12 cellular contexts compared by ENCODE assay signal in the genomic region with DNA sequence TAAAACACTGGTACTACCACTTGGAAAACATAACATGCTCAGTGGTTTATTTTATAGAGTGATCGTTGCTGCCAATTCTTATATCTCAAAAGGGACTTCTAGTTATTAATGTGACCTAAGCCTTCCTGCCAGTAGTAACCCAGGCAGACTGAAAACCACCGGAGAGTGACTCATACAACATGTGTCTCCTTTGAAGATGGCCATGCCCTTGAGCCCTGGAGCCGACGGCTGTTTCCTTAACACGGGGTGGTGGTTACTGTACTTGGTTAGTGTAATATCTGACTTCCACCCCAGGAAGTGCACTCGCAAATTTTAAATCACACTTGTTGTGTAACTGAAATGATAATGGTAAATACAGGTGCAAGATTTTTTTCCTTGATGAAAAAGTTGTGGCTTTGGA. TPM values are rescaled to one million over a fixed set of nuclear protein-coding genes. Genes with fewer than 3 reads are reported as not detected.
A peak's percentile ranks its signal among the peaks of the same experiment; 100 is the strongest.
DNase-seq lines count a peak whose midpoint lies in the region; ATAC-seq and TF ChIP-seq lines count a peak whose summit lies in the region.
"Had no signal": no experiment of that assay in that cellular context is flagged by ENCODE, and none has a peak within 500 bp of the region (broad histone marks: within the 10 kb centered on the region; RNA-seq: fewer than 3 reads in every experiment).

No MANE protein-coding gene starts in this region.

- H3K4me3 Mint-ChIP-seq in type B pancreatic cell = no peak overlapping the region
- H3K4me3 Mint-ChIP-seq: CD4-positive, CD25-positive, alpha-beta regulatory T cell had no signal

- no peaks in the 10 kb centered on the region for H3K36me3 ChIP-seq in RWPE2 (ENCODE audit: low read depth)
- H3K36me3 ChIP-seq: ascending aorta had no signal

- no peaks in the 10 kb centered on the region for H3K9me3 ChIP-seq in RWPE2 (ENCODE audit: severe bottlenecking)
- H3K9me3 ChIP-seq: ascending aorta had no signal

- no peaks in the 10 kb centered on the region for H3K4me1 Mint-ChIP-seq in type B pancreatic cell (ENCODE audit: unreplicated experiment)
- H3K4me1 Mint-ChIP-seq: CD4-positive, CD25-positive, alpha-beta regulatory T cell had no signal

- H3K4me3 ChIP-seq in RWPE2 (ENCODE audit: severe bottlenecking) = no peak overlapping the region
- H3K4me3 ChIP-seq: ascending aorta had no signal

- intact Hi-C loops in Right ventricle myocardium superior (cut with DNase I) = no loop called here

- no peak overlapping the region for H3K27ac ChIP-seq in RWPE2 (ENCODE audit: poor library complexity, severe bottlenecking)
- H3K27ac ChIP-seq: ascending aorta, parathyroid adenoma had no signal

- H3K27me3 ChIP-seq in RWPE2 (ENCODE audit: insufficient read depth, poor library complexity, severe bottlenecking) = no peaks in the 10 kb centered on the region
- H3K27me3 ChIP-seq: ascending aorta had no signal

- peaks cover 33% of the 10 kb centered on the region for H3K27me3 Mint-ChIP-seq in type B pancreatic cell

- peaks cover 4 to 6% of the 10 kb centered on the region in 2 donors for H3K36me3 Mint-ChIP-seq in activated naive CD4-positive, alpha-beta T cell treated with anti-CD3 and anti-CD28 coated beads, Interleukin-2, amount 50 U/mL, for 72 hours
- H3K36me3 Mint-ChIP-seq in type B pancreatic cell = no peaks in the 10 kb centered on the region
- H3K36me3 Mint-ChIP-seq: CD4-positive, CD25-positive, alpha-beta regulatory T cell had no signal

- no peaks in the 10 kb centered on the region for H3K9me3 Mint-ChIP-seq in activated naive CD4-positive, alpha-beta T cell treated with anti-CD3 and anti-CD28 coated beads, Interleukin-2, amount 50 U/mL, for 72 hours
- peaks cover 9% of the 10 kb centered on the region for H3K9me3 Mint-ChIP-seq in type B pancreatic cell

- no peak overlapping the region for H3K27ac Mint-ChIP-seq in activated naive CD4-positive, alpha-beta T cell treated with anti-CD3 and anti-CD28 coated beads, Interleukin-2, amount 50 U/mL, for 72 hours
- H3K27ac Mint-ChIP-seq in type B pancreatic cell = no peak overlapping the region

- peak; percentile 92 to 98 for ATAC-seq in activated naive CD4-positive, alpha-beta T cell treated with anti-CD3 and anti-CD28 coated beads, Interleukin-2, amount 50 U/mL, for 72 hours
- peak; percentile 98 for ATAC-seq in RWPE2 (ENCODE audit: low read depth)
- peak; percentile 88 for ATAC-seq in Right ventricle myocardium superior (ENCODE audit: poor library complexity)

- H3K4me1 ChIP-seq in RWPE2 (ENCODE audit: insufficient read depth, poor library complexity, severe bottlenecking) = no peaks in the 10 kb centered on the region
- H3K4me1 ChIP-seq: ascending aorta, parathyroid adenoma had no signal

- no peak for DNase-seq in activated naive CD4-positive, alpha-beta T cell treated with anti-CD3 and anti-CD28 coated beads, Interleukin-2, amount 50 U/mL, for 72 hours (ENCODE audit: low spot score in 2 of 2)
- no peak for DNase-seq in activated naive CD4-positive, alpha-beta T cell treated with anti-CD3 and anti-CD28 coated beads, Interleukin-2, amount 50 U/mL, for 16 hours
- no peak for DNase-seq in RWPE2 (ENCODE audit: low spot score)
- no peak for DNase-seq in Right ventricle myocardium superior
- DNase-seq in type B pancreatic cell (ENCODE audit: extremely low spot score, unreplicated experiment) = peak; percentile 45
- DNase-seq in stimulated activated CD4-positive, alpha-beta T cell treated with anti-CD3 and anti-CD28 coated beads, Interleukin-4, amount 100 ng/mL, for 4 hours = no peak
- no peak for DNase-seq in iPS-NIHi7 (ENCODE audit: extremely low spot score)
- DNase-seq in NCI-H2227 treated with DMSO at 0.1 percent for 48 hours (lab: John Stamatoyannopoulos, UW) = no peak
- DNase-seq: NCI-H2107 had no signal

- TF ChIP-seq CTCF in RWPE2 (IDR thresholded peaks at IDR 0.05; ENCODE audit: poor library complexity, severe bottlenecking) = no peak
- TF ChIP-seq CTCF in type B pancreatic cell (conservative IDR thresholded peaks at IDR 0.05) = no peak

RNA-seq across cellular contexts. Expression of a gene that starts 30.5 kb away (rescaled TPM):
- 1 to 10 TPM in 1 of 2 donors, under 1 TPM in 1; 0.82 to 1.6 TPM for total RNA-seq in activated naive CD4-positive, alpha-beta T cell treated with anti-CD3 and anti-CD28 coated beads, Interleukin-2, amount 50 U/mL, for 72 hours
- total RNA-seq in Right ventricle myocardium superior (1.5 TPM), type B pancreatic cell (ENCODE audit: low replicate concordance) (0.10 and 0.19 TPM in 2 replicates)
- total RNA-seq: ascending aorta had no signal
